In genomic region chr9:98974554-98974953, GRCh38 we compare ENCODE assay signal across 8 cellular contexts. TPM values are rescaled to one million over a fixed set of nuclear protein-coding genes. Genes with fewer than 3 reads are reported as not detected.
A peak's percentile ranks its signal among the peaks of the same experiment; 100 is the strongest.
DNase-seq lines count a peak whose midpoint lies in the region; ATAC-seq, FAIRE-seq and TF ChIP-seq lines count a peak whose summit lies in the region.

No MANE protein-coding gene starts in this region.

- intact Hi-C loops in HepG2 (cut with micrococcal nuclease; ENCODE audit: unreplicated experiment), result loop anchor here (2.0 kb wide), 1 partner anchor 126 kb away; no protein-coding TSS in a partner anchor
- intact Hi-C loops in right lobe of liver (cut with DNase I), result loop anchor here in 1 of 2 donors (10.0 kb wide), 1 partner anchor 170 kb away; no protein-coding TSS in a partner anchor
- intact Hi-C loops in PC-9 (cut with micrococcal nuclease; ENCODE audit: unreplicated experiment), result no loop called here
- intact Hi-C loops in kidney (cut with DNase I), result no loop called here
- intact Hi-C loops in transverse colon (cut with DNase I; ENCODE audit: low total_unique reads), result loop anchor here (10.0 kb wide), 1 partner anchor 170 kb away; no protein-coding TSS in a partner anchor

- H3F3A ChIP-seq in PC-9 (ENCODE audit: insufficient read depth, low read depth), result no peaks in the 10 kb centered on the region

- no peak for TF ChIP-seq RAD21 in HepG2 (CRISPR knock-in tag; IDR thresholded peaks at IDR 0.05)

- in situ Hi-C loops in HepG2 (cut with HindIII; ENCODE audit: extremely low pct_ligation_motif_present, low pct_unique_long_range_greater_than_20kb), result loop anchor here (10.0 kb wide), 1 partner anchor 170 kb away; no protein-coding TSS in a partner anchor
- in situ Hi-C loops in transverse colon (cut with MboI; ENCODE audit: low pct_ligation_motif_present in 1 of 4, low pct_unique_long_range_greater_than_20kb in 1 of 4, low sequenced_read_pairs in 3 of 4), result no loop called here

- no peak overlapping the region for H3K9ac ChIP-seq in HepG2 (ENCODE audit: insufficient read depth, low read depth, low read length)
- no peak overlapping the region for H3K9ac ChIP-seq in kidney (ENCODE audit: low read length in 2 of 2)

- TF ChIP-seq EP300 in HepG2 (IDR thresholded peaks at IDR 0.05; ENCODE audit: low read depth in 2 of 2, low read length in 2 of 2), result no peak
- no peak for TF ChIP-seq EP300 in HepG2 (CRISPR knock-in tag; IDR thresholded peaks at IDR 0.05; ENCODE audit: borderline replicate concordance)
- no peak for TF ChIP-seq EP300 in transverse colon (IDR thresholded peaks at IDR 0.05; ENCODE audit: low read depth)

- no peaks in the 10 kb centered on the region for H4K20me1 ChIP-seq in HepG2 (ENCODE audit: insufficient read depth, low read length)
- no peaks in the 10 kb centered on the region for H4K20me1 ChIP-seq in PC-9 (ENCODE audit: insufficient read depth)

- H3K27ac ChIP-seq in HepG2 (ENCODE audit: extremely low read length, insufficient read depth, low read length), result no peak overlapping the region
- no peak overlapping the region for H3K27ac ChIP-seq in right lobe of liver
- no peak overlapping the region for H3K27ac ChIP-seq in PC-9
- no peak overlapping the region for H3K27ac ChIP-seq in kidney (ENCODE audit: low read depth in 2 of 2, low read length in 2 of 2)
- peak overlapping the region; percentile 51 to 71 (median 69) for H3K27ac ChIP-seq in transverse colon

- H2AFZ ChIP-seq in HepG2 (ENCODE audit: low read length) (no peak overlapping the region), PC-9 (no peak overlapping the region)

- FAIRE-seq in HepG2 (lab: Jason Lieb, UNC), result no peak
- FAIRE-seq in kidney (lab: Jason Lieb, UNC), result no peak

- ATAC-seq in HepG2 (peak; percentile 42), right lobe of liver (no peak)

- peak overlapping the region in 1 of 3 experiments; percentile 15; a peak in 1 of 6 replicates for H3K4me3 ChIP-seq in HepG2 (replicated peaks in 1 of 3; ENCODE audit: insufficient read depth in 1 of 3, low read depth in 2 of 3, low read length in 3 of 3)
- no peak overlapping the region for H3K4me3 ChIP-seq in right lobe of liver
- H3K4me3 ChIP-seq in PC-9, result no peak overlapping the region
- H3K4me3 ChIP-seq in kidney (ENCODE audit: low read length in 2 of 2), result peak overlapping the region; percentile 26 to 44
- H3K4me3 ChIP-seq in transverse colon, result peak overlapping the region in 1 of 4 donors; percentile 29

- H3K9me3 ChIP-seq in HepG2 (ENCODE audit: low read length) (no peaks in the 10 kb centered on the region), right lobe of liver (no peaks in the 10 kb centered on the region), PC-9 (ENCODE audit: insufficient read depth, low read depth) (no peaks in the 10 kb centered on the region), kidney (ENCODE audit: control insufficient read depth in 1 of 2, low read length in 2 of 2) (no peaks in the 10 kb centered on the region), transverse colon (no peaks in the 10 kb centered on the region)

- H3K4me2 ChIP-seq in HepG2 (ENCODE audit: low read depth, low read length) (peak overlapping the region; percentile 52; the same call in 1 of the 2 replicates), PC-9 (0 out of 2 replicates have a peak overlapping the region, but pooled peaks have one; percentile 75)

- H3K27me3 ChIP-seq in HepG2 (ENCODE audit: control insufficient read depth in 1 of 2, insufficient read depth in 2 of 2, low read length in 2 of 2) (peaks cover 4 to 38% of the 10 kb centered on the region in 2 experiments; a peak in 3 of 5 replicates), right lobe of liver (no peaks in the 10 kb centered on the region), PC-9 (ENCODE audit: insufficient read depth, low read depth) (no peaks in the 10 kb centered on the region; the same call in 1 of the 2 replicates), transverse colon (peaks cover 8% of the 10 kb centered on the region)

- WGBS in HepG2 (ENCODE audit: low lambda C conversion rate), result 18% methylated on average over 9 of the region's 10 CpGs
- WGBS in right lobe of liver (ENCODE audit: insufficient coverage, low coverage, low lambda C conversion rate, missing lambda C conversion rate), result no CpG with 5 or more reads among the region's 10 CpGs
- 0 to 46% methylated on average over 1 to 9 of the region's 10 CpGs for WGBS in transverse colon (ENCODE audit: low coverage in 1 of 2), 2 donors

- no peaks in the 10 kb centered on the region for H3K79me2 ChIP-seq in HepG2 (ENCODE audit: insufficient read depth, low read length)
- H3K79me2 ChIP-seq in PC-9 (ENCODE audit: low read depth), result no peaks in the 10 kb centered on the region

- BruUV-seq in HepG2 (replicated peaks; lab: Mats Ljungman, UMichigan) (no TSS peak), PC-9 (replicated peaks; lab: Mats Ljungman, UMichigan) (no TSS peak)

- H3K36me3 ChIP-seq in HepG2 (replicated peaks in 1 of 2; ENCODE audit: control insufficient read depth in 1 of 2, insufficient read depth in 2 of 2, low read length in 2 of 2) (no peaks in the 10 kb centered on the region), right lobe of liver (no peaks in the 10 kb centered on the region), PC-9 (ENCODE audit: low read depth) (no peaks in the 10 kb centered on the region), kidney (ENCODE audit: control insufficient read depth in 1 of 2, insufficient read depth in 2 of 2, low read length in 2 of 2) (no peaks in the 10 kb centered on the region), transverse colon (no peaks in the 10 kb centered on the region)

- TF ChIP-seq CTCF in HepG2 (CRISPR knock-in tag; IDR thresholded peaks at IDR 0.05), result no peak
- no peak for TF ChIP-seq CTCF in right lobe of liver (IDR thresholded peaks at IDR 0.05)
- TF ChIP-seq CTCF in PC-9 (conservative IDR thresholded peaks at IDR 0.05), result no peak
- no peak for TF ChIP-seq CTCF in kidney (IDR thresholded peaks at IDR 0.05; ENCODE audit: borderline replicate concordance, extremely low read depth, insufficient read depth)
- TF ChIP-seq CTCF in transverse colon (IDR thresholded peaks at IDR 0.05), result no peak

- no peak for TF ChIP-seq POLR2A in HepG2 (IDR thresholded peaks at IDR 0.05; ENCODE audit: insufficient read depth in 1 of 2, low read depth in 2 of 2, low read length in 2 of 2)
- no peak for TF ChIP-seq POLR2A in right lobe of liver (IDR thresholded peaks at IDR 0.05)
- TF ChIP-seq POLR2A in transverse colon (IDR thresholded peaks at IDR 0.05), result no peak

- no peak for DNase-seq in HepG2 (ENCODE audit: low spot score)
- DNase-seq in right lobe of liver, result no peak
- no peak for DNase-seq in PC-9
- DNase-seq in kidney, result peak; percentile 56
- DNase-seq in transverse colon, result no peak
- no peak for DNase-seq in stimulated activated CD4-positive, alpha-beta T cell treated with anti-CD3 and anti-CD28 coated beads, Interleukin-2, amount 100 ng/mL, for 24 hours
- no peak for DNase-seq in NCI-H446 (lab: John Stamatoyannopoulos, UW)
- no peak for DNase-seq in NOMO-1 treated with DMSO at 0.1 percent for 48 hours (lab: John Stamatoyannopoulos, UW; ENCODE audit: unreplicated experiment)

- POLR2A ChIA-PET in HepG2 (lab: Yijun Ruan, JAX) (no interaction called here), PC-9 (lab: Charles Lee; ENCODE audit: unreplicated experiment) (interaction anchor here (0.6 kb wide), 1 partner anchor 141 kb away, joined by 4 read pairs; no protein-coding TSS in a partner anchor)

- H3K4me1 ChIP-seq in HepG2 (ENCODE audit: insufficient read depth, low read length) (peaks cover 6% of the 10 kb centered on the region), right lobe of liver (no peaks in the 10 kb centered on the region), PC-9 (replicated peaks; ENCODE audit: insufficient read depth) (0 out of 2 replicates have a peak, but pooled peaks cover 3% of the 10 kb centered on the region), kidney (ENCODE audit: control insufficient read depth in 1 of 2, insufficient read depth in 1 of 2, low read depth in 1 of 2, low read length in 2 of 2) (peaks cover 0 to 5% of the 10 kb centered on the region in 2 donors), transverse colon (peaks cover 10 to 34% (median 18%) of the 10 kb centered on the region in 4 donors)

- CTCF ChIA-PET in HepG2 (lab: Yijun Ruan, JAX; ENCODE audit: low intra/inter-chr PET ratio, low total read pairs) (interaction anchor here (0.7 to 2.6 kb wide), 3 partner anchors 126 to 166 kb away, joined by 3 to 18 read pairs (median 3); no protein-coding TSS in a partner anchor), PC-9 (lab: Charles Lee) (no interaction called here)

- H3K9me2 ChIP-seq in PC-9 (ENCODE audit: insufficient read depth), result no peaks in the 10 kb centered on the region

TF ChIP-seq in HepG2, 621 proteins besides CTCF, POLR2A, EP300 and RAD21 (continues in another document):
- TF ChIP-seq HES4 (CRISPR knock-in tag; IDR thresholded peaks at IDR 0.05; ENCODE audit: borderline replicate concordance) (no peak), ZBTB1 (CRISPR knock-in tag; IDR thresholded peaks at IDR 0.05; ENCODE audit: borderline replicate concordance) (no peak)

RNA-seq across cellular contexts. Expression of gene COL15A1, which starts 30.8 kb away (rescaled TPM):
- not detected in 2 replicates for total RNA-seq in HepG2 (2016; rRNA removed; fragmentation: Illumina TruSeq; extraction: Trizol)
- not detected in 2 replicates for total RNA-seq in HepG2 (2016; cell fraction: cytosol; rRNA removed; fragmentation: Illumina TruSeq; extraction: Trizol; ENCODE audit: low read depth)
- not detected in 2 replicates for total RNA-seq in HepG2 (2016; cell fraction: insoluble cytoplasmic fraction; rRNA removed; fragmentation: Illumina TruSeq; extraction: Trizol)
- total RNA-seq in HepG2 (2016; cell fraction: membrane; rRNA removed; fragmentation: Illumina TruSeq; extraction: Trizol), result not detected in 2 replicates
- total RNA-seq in HepG2 (2016; cell fraction: nucleus; rRNA removed; fragmentation: Illumina TruSeq; extraction: Trizol), result not detected in 2 replicates
- not detected in 2 replicates for polyA plus RNA-seq in HepG2 (2011; rRNA removed)
- not detected in 2 replicates for polyA plus RNA-seq in HepG2 (2011; cell fraction: cytosol; rRNA removed)
- not detected in 2 replicates for polyA plus RNA-seq in HepG2 (2011; cell fraction: nucleus; rRNA removed)
- not detected in 2 replicates for polyA plus RNA-seq in HepG2 (2012)
- polyA plus RNA-seq in HepG2 (2016; cell fraction: cytosol; fragmentation: Illumina TruSeq; extraction: Trizol; ENCODE audit: low read depth), result not detected in 2 replicates
- not detected in 2 replicates for polyA plus RNA-seq in HepG2 (2016; cell fraction: insoluble cytoplasmic fraction; fragmentation: Illumina TruSeq; extraction: Trizol; ENCODE audit: low read depth)
- not detected in 2 replicates for polyA plus RNA-seq in HepG2 (2016; cell fraction: membrane; fragmentation: Illumina TruSeq; extraction: Trizol; ENCODE audit: low read depth)
- not detected in 2 replicates for polyA plus RNA-seq in HepG2 (2016; cell fraction: nucleus; fragmentation: Illumina TruSeq; extraction: Trizol; ENCODE audit: insufficient read depth, low read depth)
- 2.3 TPM in 1 of 2 replicates, not detected in the other for polyA minus RNA-seq in HepG2 (2011; rRNA and poly(A)+ RNA removed; ENCODE audit: low replicate concordance)
- not detected in 2 replicates for polyA minus RNA-seq in HepG2 (2011; cell fraction: cytosol; rRNA and poly(A)+ RNA removed)
- not detected in 2 replicates for polyA minus RNA-seq in HepG2 (2011; cell fraction: nucleus; rRNA and poly(A)+ RNA removed)
- total RNA-seq in right lobe of liver, result under 1 TPM in 4 of 6 experiments, not detected in 2; 0.07 to 0.58 (median 0.11) TPM
- not detected in 2 replicates for total RNA-seq in PC-9 (2021)
- total RNA-seq in kidney, result 42.0 TPM
- 4.7 TPM for polyA plus RNA-seq in kidney (ENCODE audit: insufficient read depth, low read depth, low replicate concordance)
- 10 to 100 TPM in 2 of 4 donors, 1 to 10 TPM in 2; 4.6 to 51.9 (median 10.7) TPM for total RNA-seq in transverse colon

Comparison
In these comparisons a context has a peak if more than half of its experiments do, and no peak if none do; other contexts are left out.
1. H3K27ac ChIP-seq: peak in transverse colon (4 of 4); none in HepG2 (single experiment), right lobe of liver (0 of 3), PC-9 (single experiment) and kidney (0 of 2).
2. H3K4me3 ChIP-seq: peak in kidney (2 of 2); none in right lobe of liver (0 of 3) and PC-9 (single experiment).
3. intact Hi-C loops: an anchor here in HepG2 (2.0 kb wide) and transverse colon (10.0 kb wide); none called in PC-9 and kidney.